In genomic region chr19:36363845-36364244, GRCh38 we compare ENCODE assay signal across 9 cellular contexts. TPM values are rescaled to one million over a fixed set of nuclear protein-coding genes. Genes with fewer than 3 reads are reported as not detected.
"Had no signal": no experiment of that assay in that cellular context is flagged by ENCODE, and none has a peak within 500 bp of the region (broad histone marks: within the 10 kb centered on the region; RNA-seq: fewer than 3 reads in every experiment).

No MANE protein-coding gene starts in this region.

- H3K4me2 ChIP-seq: GM23338 had no signal

- ATAC-seq: GM23338, K562 had no signal

- DNase-seq: H9, HCEC 1CT, IMR-90 had no signal

- H3K4me3 ChIP-seq: GM23338, K562 had no signal

- H2AFZ ChIP-seq: GM23338 had no signal

- FAIRE-seq: H1, H54, HTR-8/SVneo, K562 had no signal

RNA-seq across cellular contexts. Expression of gene ZFP82, which starts 54.6 kb away (rescaled TPM):
- total RNA-seq: HT-29 had no signal
